In the genomic region with DNA sequence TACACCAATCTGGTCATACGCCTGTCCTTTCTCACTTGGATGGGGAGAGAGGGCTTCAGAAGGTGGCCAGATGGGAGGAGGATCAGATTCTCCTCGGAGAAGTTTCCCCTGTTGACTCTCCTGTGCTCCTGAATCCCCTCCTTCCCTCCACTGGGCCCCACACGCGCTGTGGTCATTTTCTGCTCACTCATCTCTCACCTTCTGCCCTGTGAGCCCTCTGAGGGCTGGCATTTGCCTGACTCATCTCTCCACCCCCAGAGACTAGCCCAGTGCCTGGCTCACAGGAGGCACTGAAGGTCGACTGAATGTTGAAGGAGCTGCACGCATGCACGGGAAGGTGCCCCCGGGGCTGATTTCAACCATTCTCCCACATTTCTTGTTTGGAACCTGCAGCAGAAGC, we compare ENCODE assay signal across 1 cellular context.
TF ChIP-seq lines count a peak whose summit lies in the region.

No MANE protein-coding gene starts in this region.

TF ChIP-seq in HEK293T, 16 proteins besides CTCF, POLR2A, EP300 and RAD21 (continued from another document):
- TF ChIP-seq LEF1 (IDR thresholded peaks at IDR 0.05; ENCODE audit: borderline replicate concordance) (no peak), CTBP1 (IDR thresholded peaks at IDR 0.05; ENCODE audit: borderline replicate concordance) (no peak), ZNF384 (IDR thresholded peaks at IDR 0.05) (no peak), HDGF (IDR thresholded peaks at IDR 0.05; ENCODE audit: borderline replicate concordance) (no peak), L3MBTL2 (conservative IDR thresholded peaks at IDR 0.05) (no peak), SP1 (IDR thresholded peaks at IDR 0.05) (no peak)
